ENCODE assay signal across 12 cellular contexts in genomic region chr4:88341227-88342192, GRCh38. TPM values are rescaled to one million over a fixed set of nuclear protein-coding genes. Genes with fewer than 3 reads are reported as not detected.
DNase-seq lines count a peak whose midpoint lies in the region; ATAC-seq and TF ChIP-seq lines count a peak whose summit lies in the region.
"Had no signal": no experiment of that assay in that cellular context is flagged by ENCODE, and none has a peak within 500 bp of the region (broad histone marks: within the 10 kb centered on the region; RNA-seq: fewer than 3 reads in every experiment).

No MANE protein-coding gene starts in this region.

- no peak overlapping the region for H2AFZ ChIP-seq in mesenchymal stem cell (ENCODE audit: low read depth, low read length)

- DNase-seq in ACHN, result peak; percentile 71
- peak; percentile 39 for DNase-seq in MG63
- DNase-seq in coronary artery (ENCODE audit: low spot score), result no peak
- peak; percentile 97 for DNase-seq in mesenchymal stem cell
- no peak for DNase-seq in stimulated activated naive CD4-positive, alpha-beta T cell (lab: John Stamatoyannopoulos, UW)
- no peak for DNase-seq in GM13976 (ENCODE audit: low spot score)
- no peak for DNase-seq in NCI-H2081 treated with DMSO at 0.1 percent for 48 hours (lab: John Stamatoyannopoulos, UW)
- DNase-seq: activated T-cell treated with anti-CD3 and anti-CD28 coated beads, Interleukin-2, amount 50 U/mL, for 72 hours; DND-41 had no signal

- H2BK5ac ChIP-seq in mesenchymal stem cell (ENCODE audit: low read depth, low read length, poor library complexity, severe bottlenecking), result peak overlapping the region; percentile 31

- H2BK15ac ChIP-seq in mesenchymal stem cell (ENCODE audit: low read depth, poor library complexity, severe bottlenecking), result no peak overlapping the region

- in situ Hi-C loops in ACHN (cut with HindIII; ENCODE audit: low pct_ligation_motif_present, low pct_unique_long_range_greater_than_20kb, low sequenced_read_pairs), result no loop called here
- in situ Hi-C loops in GM13976 (cut with MboI; ENCODE audit: low sequenced_read_pairs, unreplicated experiment), result no loop called here

- no peak for ATAC-seq in HG03378 (IDR thresholded peaks at IDR 0.05; ENCODE audit: unreplicated experiment)

- peak overlapping the region; percentile 64 for H4K8ac ChIP-seq in mesenchymal stem cell (ENCODE audit: low read length)

- TF ChIP-seq CTCF in coronary artery (IDR thresholded peaks at IDR 0.05) (no peak), GM13976 (IDR thresholded peaks at IDR 0.05; ENCODE audit: borderline replicate concordance, control extremely low read depth, extremely low read depth, insufficient read depth, missing control alignments) (no peak)

- H4K91ac ChIP-seq in mesenchymal stem cell (ENCODE audit: low read length), result no peak overlapping the region

- peak overlapping the region in 1 of 2 experiments; percentile 26 for H3K4ac ChIP-seq in mesenchymal stem cell (ENCODE audit: low read depth in 1 of 2, low read length in 2 of 2)

- H3K27me3 ChIP-seq in MG63 (no peaks in the 10 kb centered on the region), mesenchymal stem cell (ENCODE audit: control insufficient read depth in 1 of 2, insufficient read depth in 1 of 2, low read length in 2 of 2) (no peaks in the 10 kb centered on the region)

- H2BK12ac ChIP-seq in mesenchymal stem cell (ENCODE audit: low read length in 2 of 2), result peak overlapping the region in 1 of 2 experiments; percentile 54

- peak overlapping the region in 1 of 2 experiments; percentile 70 for H3K18ac ChIP-seq in mesenchymal stem cell (ENCODE audit: low read depth in 1 of 2, low read length in 2 of 2)

- no peaks in the 10 kb centered on the region for H3K4me1 ChIP-seq in mesenchymal stem cell (ENCODE audit: control insufficient read depth, insufficient read depth, low read depth, low read length)

- H3K9ac ChIP-seq in mesenchymal stem cell (ENCODE audit: low read length), result peak overlapping the region; percentile 78
- H3K9ac ChIP-seq: KMS-11 had no signal

- peak overlapping the region; percentile 49 for H2BK120ac ChIP-seq in mesenchymal stem cell (ENCODE audit: low read depth, low read length)

- H3K14ac ChIP-seq in mesenchymal stem cell (ENCODE audit: low read length in 2 of 2), result no peak overlapping the region

- no peak overlapping the region for H3K23ac ChIP-seq in mesenchymal stem cell (ENCODE audit: low read length in 2 of 2)

- no peaks in the 10 kb centered on the region for H3K79me1 ChIP-seq in mesenchymal stem cell (replicated peaks; ENCODE audit: low read length, poor library complexity, severe bottlenecking)

- H3K36me3 ChIP-seq in MG63 (no peaks in the 10 kb centered on the region), mesenchymal stem cell (ENCODE audit: control insufficient read depth in 1 of 2, insufficient read depth in 2 of 2, low read depth in 1 of 2, low read length in 2 of 2) (no peaks in the 10 kb centered on the region)

- H3K9me3 ChIP-seq in MG63, result no peaks in the 10 kb centered on the region
- H3K9me3 ChIP-seq in mesenchymal stem cell (ENCODE audit: control insufficient read depth, low read length), result no peaks in the 10 kb centered on the region

- H3K4me2 ChIP-seq in mesenchymal stem cell (ENCODE audit: low read length, poor library complexity, severe bottlenecking), result no peak overlapping the region
- H3K4me2 ChIP-seq: KMS-11 had no signal

- WGBS in mesenchymal stem cell, result 19% methylated on average over 7 of the region's 8 CpGs

- H3K4me3 ChIP-seq in MG63 (no peak overlapping the region), coronary artery (no peak overlapping the region), mesenchymal stem cell (ENCODE audit: insufficient read depth in 1 of 2, low read depth in 1 of 2, low read length in 2 of 2) (peak overlapping the region in 1 of 2 experiments; percentile 46)
- H3K4me3 ChIP-seq: skin epidermis had no signal

- H3K27ac ChIP-seq in coronary artery (peak overlapping the region; percentile 10 to 15), mesenchymal stem cell (ENCODE audit: low read length, poor library complexity, severe bottlenecking) (peak overlapping the region; percentile 82)
- H3K27ac ChIP-seq: KMS-11, skin epidermis had no signal

- H2AK5ac ChIP-seq in mesenchymal stem cell (ENCODE audit: low read length, severe bottlenecking), result no peak overlapping the region

RNA-seq across cellular contexts. Expression of gene HERC6, which starts 37.1 kb away (rescaled TPM):
- total RNA-seq in MG63 (2014; rRNA removed; shearing (Covaris generic); ENCODE audit: low replicate concordance), result 2.9 and 5.8 TPM in 2 replicates
- polyA plus RNA-seq in mesenchymal stem cell (2013, experiment 1 of 2), result 4.6 TPM
- 4.6 TPM for polyA plus RNA-seq in mesenchymal stem cell (2013, experiment 2 of 2)

RNA-seq across cellular contexts. Expression of gene PPM1K, which starts 57.1 kb away (rescaled TPM):
- total RNA-seq in MG63 (2014; rRNA removed; shearing (Covaris generic); ENCODE audit: low replicate concordance), result 1.3 and 2.5 TPM in 2 replicates
- polyA plus RNA-seq in mesenchymal stem cell (2013, experiment 1 of 2), result 11.3 TPM
- polyA plus RNA-seq in mesenchymal stem cell (2013, experiment 2 of 2), result 11.1 TPM

Comparison
In these comparisons a context has a peak if more than half of its experiments do, and no peak if none do; other contexts are left out.
1. DNase-seq: peak in ACHN (single experiment), MG63 (single experiment) and mesenchymal stem cell (single experiment); none in coronary artery (single experiment), stimulated activated naive CD4-positive, alpha-beta T cell (0 of 6), GM13976 (single experiment) and NCI-H2081 treated with DMSO at 0.1 percent for 48 hours (single experiment).